1 cellular context compared by ENCODE assay signal in genomic region chr3:128074851-128075515, GRCh38.
TF ChIP-seq lines count a peak whose summit lies in the region.

No MANE protein-coding gene starts in this region.

TF ChIP-seq in GM12878, 131 proteins besides CTCF, POLR2A, EP300 and RAD21 (continued from another document):
- no peak for TF ChIP-seq ATF3 (IDR thresholded peaks at IDR 0.05; ENCODE audit: borderline replicate concordance, extremely low read depth, low read depth, low read length)
